In genomic region chr9:1273859-1274258, GRCh38 we compare ENCODE assay signal across 22 cellular contexts.
DNase-seq lines count a peak whose midpoint lies in the region; ATAC-seq and TF ChIP-seq lines count a peak whose summit lies in the region.
"Had no signal": no experiment of that assay in that cellular context is flagged by ENCODE, and none has a peak within 500 bp of the region (broad histone marks: within the 10 kb centered on the region; RNA-seq: fewer than 3 reads in every experiment).

No MANE protein-coding gene starts in this region.

- H3F3A ChIP-seq in GM23338 (replicated peaks; ENCODE audit: low read depth) = no peaks in the 10 kb centered on the region

- DNase-seq in A172 (ENCODE audit: low spot score) = peak; percentile 20
- DNase-seq in GM23338 (ENCODE audit: low spot score) = peak; percentile 13
- DNase-seq in NCI-H526 (lab: John Stamatoyannopoulos, UW) = peak; percentile 53 to 68
- no peak for DNase-seq in glutamatergic neuron
- DNase-seq in effector CD4-positive, alpha-beta T cell = no peak
- DNase-seq in naive thymus-derived CD4-positive, alpha-beta T cell = no peak
- no peak for DNase-seq in dorsolateral prefrontal cortex
- DNase-seq: ACHN; activated CD4-positive, alpha-beta T cell treated with anti-CD3 and anti-CD28 coated beads for 48 hours; activated CD8-positive, alpha-beta memory T cell treated with anti-CD3 and anti-CD28 coated beads, Interleukin-2, amount 50 U/mL, for 4 hours; activated effector memory CD4-positive, alpha-beta T cell treated with Interleukin-2 at 50 U/mL for 16 hours; amniotic stem cell; caudate nucleus; DMS 273 treated with DMSO at 0.1 percent for 48 hours; MM.1S; NCI-H1436 treated with DMSO at 0.1 percent for 48 hours; NCI-H226; retina had no signal

- ATAC-seq in GM23338 (no peak), HG02840 (IDR thresholded peaks at IDR 0.05; ENCODE audit: low FRiP score, unreplicated experiment) (no peak)
- no peak for ATAC-seq in naive thymus-derived CD4-positive, alpha-beta T cell
- ATAC-seq: HepG2 had no signal

- H3K4me3 ChIP-seq in GM23338 (no peak overlapping the region), dorsolateral prefrontal cortex (no peak overlapping the region)
- no peak overlapping the region for H3K4me3 ChIP-seq in naive thymus-derived CD4-positive, alpha-beta T cell (ENCODE audit: low read length)

- H3K4me3 Mint-ChIP-seq in GM23338 (no peak overlapping the region), glutamatergic neuron (ENCODE audit: unreplicated experiment) (no peak overlapping the region)
- no peak overlapping the region for H3K4me3 Mint-ChIP-seq in naive thymus-derived CD4-positive, alpha-beta T cell

- H3K27me3 ChIP-seq in GM23338 (ENCODE audit: insufficient read depth) (no peaks in the 10 kb centered on the region), dorsolateral prefrontal cortex (no peaks in the 10 kb centered on the region)
- H3K27me3 ChIP-seq in naive thymus-derived CD4-positive, alpha-beta T cell (ENCODE audit: control insufficient read depth in 2 of 2, insufficient read depth in 2 of 2, low read length in 2 of 2) = no peaks in the 10 kb centered on the region

- H3K4me2 ChIP-seq in GM23338 = no peak overlapping the region

- H3K4me1 Mint-ChIP-seq in GM23338 (peaks cover 21% of the 10 kb centered on the region), glutamatergic neuron (ENCODE audit: low read depth, unreplicated experiment) (peaks cover 8% of the 10 kb centered on the region)
- H3K4me1 Mint-ChIP-seq in naive thymus-derived CD4-positive, alpha-beta T cell = peaks cover 0 to 1% (median 0%) of the 10 kb centered on the region in 7 donors

- H3K79me2 ChIP-seq in GM23338 (replicated peaks; ENCODE audit: insufficient read depth) = no peaks in the 10 kb centered on the region

- no peaks in the 10 kb centered on the region; the same call in 1 of the 2 replicates for H3K4me1 ChIP-seq in GM23338 (ENCODE audit: insufficient read depth)
- no peaks in the 10 kb centered on the region for H3K4me1 ChIP-seq in naive thymus-derived CD4-positive, alpha-beta T cell (ENCODE audit: control insufficient read depth in 2 of 2, insufficient read depth in 2 of 2, low read length in 2 of 2)

- POLR2A ChIA-PET in naive thymus-derived CD4-positive, alpha-beta T cell (lab: Charles Lee) = no interaction called here

- H3K9me3 ChIP-seq in naive thymus-derived CD4-positive, alpha-beta T cell (ENCODE audit: control insufficient read depth in 2 of 3, low read length in 3 of 3) = no peaks in the 10 kb centered on the region

- no peaks in the 10 kb centered on the region for H3K36me3 ChIP-seq in GM23338 (ENCODE audit: insufficient read depth)
- no peaks in the 10 kb centered on the region for H3K36me3 ChIP-seq in naive thymus-derived CD4-positive, alpha-beta T cell (ENCODE audit: control insufficient read depth in 2 of 3, insufficient read depth in 3 of 3, low read length in 3 of 3)

- H3K27ac Mint-ChIP-seq in GM23338 (no peak overlapping the region), glutamatergic neuron (ENCODE audit: unreplicated experiment) (peak overlapping the region; percentile 67)
- no peak overlapping the region for H3K27ac Mint-ChIP-seq in naive thymus-derived CD4-positive, alpha-beta T cell

- H3K27me3 Mint-ChIP-seq in GM23338 (ENCODE audit: insufficient read depth, low read depth, poor library complexity) (peaks cover 4% of the 10 kb centered on the region), glutamatergic neuron (ENCODE audit: unreplicated experiment) (no peaks in the 10 kb centered on the region)
- peaks cover 0 to 5% (median 3%) of the 10 kb centered on the region in 5 donors for H3K27me3 Mint-ChIP-seq in naive thymus-derived CD4-positive, alpha-beta T cell

- H3K9me3 Mint-ChIP-seq in GM23338 = no peaks in the 10 kb centered on the region
- peaks cover 3% of the 10 kb centered on the region for H3K9me3 Mint-ChIP-seq in glutamatergic neuron (ENCODE audit: unreplicated experiment)
- H3K9me3 Mint-ChIP-seq in naive thymus-derived CD4-positive, alpha-beta T cell = peaks cover 0 to 5% (median 0%) of the 10 kb centered on the region in 11 donors

- H3K9me2 ChIP-seq in GM23338 (ENCODE audit: insufficient read depth) = 0 out of 2 replicates have a peak, but pooled peaks cover 10% of the 10 kb centered on the region

- CTCF ChIA-PET in naive thymus-derived CD4-positive, alpha-beta T cell (lab: Charles Lee) = no interaction called here

- H4K20me1 ChIP-seq in GM23338 (replicated peaks; ENCODE audit: insufficient read depth) = no peaks in the 10 kb centered on the region

- no peak overlapping the region for H3K27ac ChIP-seq in GM23338 (ENCODE audit: low read depth)
- H3K27ac ChIP-seq in naive thymus-derived CD4-positive, alpha-beta T cell (ENCODE audit: low read depth, low read length) = no peak overlapping the region
- no peak overlapping the region for H3K27ac ChIP-seq in dorsolateral prefrontal cortex
- H3K27ac ChIP-seq: C4-2B, RWPE1 had no signal

- no peak overlapping the region; the same call in 1 of the 2 replicates for H2AFZ ChIP-seq in GM23338

- TF ChIP-seq CTCF in GM23338 (conservative IDR thresholded peaks at IDR 0.05; ENCODE audit: low read depth in 2 of 2) (no peak), glutamatergic neuron (IDR thresholded peaks at IDR 0.05; ENCODE audit: partially characterized antibody, unreplicated experiment) (no peak), dorsolateral prefrontal cortex (IDR thresholded peaks at IDR 0.05 in 54 of 56, conservative IDR thresholded peaks at IDR 0.05 in 2 of 56; ENCODE audit: low read depth in 1 of 56, partially characterized antibody in 56 of 56) (no peak)

- intact Hi-C loops in naive thymus-derived CD4-positive, alpha-beta T cell (cut with micrococcal nuclease) = no loop called here
- intact Hi-C loops in dorsolateral prefrontal cortex (cut with DNase I) = no loop called here

- H3K36me3 Mint-ChIP-seq in GM23338 (ENCODE audit: low read depth) (no peaks in the 10 kb centered on the region), glutamatergic neuron (ENCODE audit: unreplicated experiment) (no peaks in the 10 kb centered on the region)
- no peaks in the 10 kb centered on the region for H3K36me3 Mint-ChIP-seq in naive thymus-derived CD4-positive, alpha-beta T cell

TF ChIP-seq in GM23338, 12 proteins besides CTCF, POLR2A, EP300 and RAD21:
- TF ChIP-seq ZNF331 (CRISPR knock-in tag; IDR thresholded peaks at IDR 0.05; ENCODE audit: low read depth) (no peak), NANOG (IDR thresholded peaks at IDR 0.05; ENCODE audit: borderline replicate concordance) (no peak), EZH2phosphoT487 (IDR thresholded peaks at IDR 0.05; ENCODE audit: unreplicated experiment) (no peak), POLR2AphosphoS5 (IDR thresholded peaks at IDR 0.05; ENCODE audit: low read depth) (no peak), STAT1 (IDR thresholded peaks at IDR 0.05; ENCODE audit: unreplicated experiment) (no peak), CREB1 (CRISPR knock-in tag; IDR thresholded peaks at IDR 0.05; ENCODE audit: low read depth) (no peak), EZH2 (IDR thresholded peaks at IDR 0.05; ENCODE audit: low read depth, unreplicated experiment) (no peak), JUNB (IDR thresholded peaks at IDR 0.05; ENCODE audit: unreplicated experiment) (no peak)

Comparison
In these comparisons a context has a peak if more than half of its experiments do, and no peak if none do; other contexts are left out.
1. DNase-seq: peak in A172 (single experiment), GM23338 (single experiment) and NCI-H526 (2 of 2); none in glutamatergic neuron (single experiment), effector CD4-positive, alpha-beta T cell (single experiment), naive thymus-derived CD4-positive, alpha-beta T cell (0 of 9) and dorsolateral prefrontal cortex (0 of 10).